Comparison of ENCODE assay signal across 1 cellular context in the genomic region with DNA sequence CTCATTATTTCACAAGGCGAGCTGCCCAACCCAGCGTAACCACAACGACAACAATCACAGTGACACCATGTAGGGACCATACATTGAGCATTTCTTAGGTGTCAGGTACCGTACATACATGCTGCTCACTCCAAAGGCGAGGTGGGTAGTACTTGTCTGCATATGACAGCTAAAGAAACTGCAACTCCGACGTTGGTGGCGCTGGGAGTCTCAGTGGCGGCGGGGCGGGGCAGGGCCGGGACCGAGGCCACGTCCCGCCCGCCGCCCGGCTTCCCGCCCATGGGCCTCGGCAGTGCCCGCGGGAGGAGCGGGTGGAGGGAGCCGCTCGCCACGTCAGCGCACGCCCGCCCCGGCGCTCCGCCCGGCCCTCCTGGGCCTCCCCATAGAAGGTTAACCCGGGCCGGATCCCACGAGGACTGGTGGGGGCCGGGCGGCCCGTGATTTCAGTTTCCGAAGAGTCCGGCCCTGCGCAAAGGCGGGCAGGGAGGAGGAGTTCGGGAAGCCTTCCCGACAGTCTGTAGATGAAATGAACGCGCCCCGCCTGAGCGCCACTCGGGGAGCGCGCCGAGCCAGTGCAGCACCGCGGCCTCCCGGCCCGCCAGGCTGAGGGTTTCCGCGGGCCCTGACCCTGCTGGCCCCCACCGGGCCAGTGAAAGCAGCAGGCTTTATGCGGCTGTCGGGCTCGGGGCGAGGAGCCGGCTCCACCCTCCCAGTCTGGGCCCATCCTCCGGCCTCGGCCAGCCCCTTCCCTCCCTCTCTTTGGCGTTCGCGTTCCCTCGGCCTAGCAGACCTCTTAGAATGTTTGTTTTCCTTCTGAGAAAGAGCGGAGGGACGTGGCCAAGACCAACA.
TF ChIP-seq lines count a peak whose summit lies in the region.

No MANE protein-coding gene starts in this region.

TF ChIP-seq in HCT116, 20 proteins besides CTCF, POLR2A, EP300 and RAD21 (continued from another document):
- no peak for TF ChIP-seq FOSL1 (IDR thresholded peaks at IDR 0.05; ENCODE audit: low read depth)
